Comparison of ENCODE assay signal across 20 cellular contexts in the genomic region with DNA sequence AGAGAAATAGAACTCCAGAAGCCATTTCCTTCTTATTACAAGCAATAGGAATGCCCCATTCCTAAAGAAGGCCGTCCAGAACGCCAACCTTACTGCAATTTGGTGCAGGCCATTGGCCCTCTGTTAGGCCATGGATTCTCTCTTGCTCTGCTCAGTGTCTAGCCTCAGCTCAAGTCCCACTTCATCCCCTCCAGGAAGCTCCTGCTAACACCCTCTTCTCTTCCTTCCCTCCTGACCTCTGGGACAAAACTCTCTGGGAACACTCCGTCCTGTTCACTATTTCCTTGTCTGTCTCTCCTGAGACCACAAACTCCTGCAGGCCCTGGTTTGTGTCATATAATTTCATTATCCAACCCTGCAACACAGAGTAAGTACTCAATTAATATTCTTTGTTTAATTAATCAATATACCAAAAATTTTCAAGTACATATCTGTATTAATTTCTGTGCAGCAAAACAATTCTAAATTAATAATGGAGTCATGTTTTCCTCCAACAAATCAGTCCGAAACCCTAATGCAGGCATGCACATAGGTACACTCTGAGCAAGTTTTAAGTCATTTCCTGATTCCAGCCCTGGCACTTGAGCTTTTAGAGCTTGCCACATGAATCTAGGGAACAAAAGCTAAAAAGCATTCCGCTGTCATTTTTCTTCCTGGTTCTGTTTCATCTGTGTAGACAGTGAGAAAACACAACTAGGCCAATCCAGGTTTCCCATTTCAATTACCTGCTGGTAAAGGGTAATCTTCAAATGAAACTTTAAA.
DNase-seq lines count a peak whose midpoint lies in the region; ATAC-seq and TF ChIP-seq lines count a peak whose summit lies in the region.
"Had no signal": no experiment of that assay in that cellular context is flagged by ENCODE, and none has a peak within 500 bp of the region (broad histone marks: within the 10 kb centered on the region; RNA-seq: fewer than 3 reads in every experiment).

No MANE protein-coding gene starts in this region.

- no peak for DNase-seq in breast epithelium (ENCODE audit: low spot score in 2 of 2)
- DNase-seq in MCF 10A (ENCODE audit: unreplicated experiment): no peak
- DNase-seq in NCI-H2196 treated with DMSO at 0.1 percent for 48 hours (lab: John Stamatoyannopoulos, UW; ENCODE audit: unreplicated experiment): peak; percentile 32
- DNase-seq in fibroblast of lung (ENCODE audit: low read depth in 2 of 2): no peak
- no peak for DNase-seq in type B pancreatic cell (ENCODE audit: extremely low spot score, unreplicated experiment)
- DNase-seq: C1 segment of cervical spinal cord; effector CD8-positive, alpha-beta T cell; heart right ventricle; mesendoderm; NCI-H1694 treated with DMSO at 0.1 percent for 48 hours; NCI-H524; posterior cingulate gyrus; SIG-M5; stimulated activated CD4-positive, alpha-beta T cell treated with anti-CD3 and anti-CD28 coated beads, Interleukin-4, amount 100 ng/mL, for 24 hours; T-helper 17 cell had no signal

- BruUV-seq in MCF 10A (replicated peaks; lab: Mats Ljungman, UMichigan): no TSS peak

- TF ChIP-seq CTCF in breast epithelium (IDR thresholded peaks at IDR 0.05) (no peak), MCF 10A (IDR thresholded peaks at IDR 0.05; ENCODE audit: unreplicated experiment) (no peak), fibroblast of lung (conservative IDR thresholded peaks at IDR 0.05 in 1 of 2, IDR thresholded peaks at IDR 0.05 in 1 of 2; ENCODE audit: low read depth in 1 of 2, low read length in 2 of 2) (no peak), type B pancreatic cell (conservative IDR thresholded peaks at IDR 0.05) (no peak)

- no peak for ATAC-seq in GM18868 (IDR thresholded peaks at IDR 0.05; ENCODE audit: unreplicated experiment)
- ATAC-seq in HG03095 (IDR thresholded peaks at IDR 0.05; ENCODE audit: unreplicated experiment): no peak
- ATAC-seq in HG03457 (IDR thresholded peaks at IDR 0.05; ENCODE audit: unreplicated experiment): no peak
- ATAC-seq: natural killer cell treated with Interleukin-12 subunit alpha and Interleukin-12 subunit beta and Interleukin-15 and Interleukin-18, amount 100 ng/mL, for 72 hours; T-helper 17 cell had no signal

- H3K27me3 Mint-ChIP-seq in MCF 10A (ENCODE audit: insufficient read depth, unreplicated experiment) (no peaks in the 10 kb centered on the region), type B pancreatic cell (no peaks in the 10 kb centered on the region)

- H3K27ac ChIP-seq in breast epithelium (peak overlapping the region; percentile 65 to 67), fibroblast of lung (ENCODE audit: insufficient read depth, low read length) (no peak overlapping the region)
- H3K27ac ChIP-seq: VCaP had no signal

- H3K4me2 ChIP-seq in fibroblast of lung (ENCODE audit: extremely low read depth, insufficient read depth, low read length): no peak overlapping the region

- H3K79me2 ChIP-seq in fibroblast of lung (ENCODE audit: control insufficient read depth, insufficient read depth, low read length): no peaks in the 10 kb centered on the region

- H3K4me1 ChIP-seq in breast epithelium (peaks cover 0 to 5% of the 10 kb centered on the region in 2 donors), fibroblast of lung (ENCODE audit: control insufficient read depth, extremely low read depth, insufficient read depth, low read length) (no peaks in the 10 kb centered on the region)

- H3K27me3 ChIP-seq in breast epithelium (no peaks in the 10 kb centered on the region), fibroblast of lung (ENCODE audit: control insufficient read depth, insufficient read depth, low read length) (no peaks in the 10 kb centered on the region)
- H3K27me3 ChIP-seq: heart right ventricle had no signal

- H2AFZ ChIP-seq in fibroblast of lung (ENCODE audit: low read length): peak overlapping the region; percentile 31

- POLR2A ChIA-PET in MCF 10A (lab: Yijun Ruan, JAX): interaction anchor here (0.6 kb wide), 1 partner anchor 898 kb away, joined by 3 read pairs; no protein-coding TSS in a partner anchor

- CTCF ChIA-PET in MCF 10A (lab: Yijun Ruan, JAX): interaction anchor here (0.6 kb wide), 1 partner anchor 117 kb away, joined by 5 read pairs; no protein-coding TSS in a partner anchor

- no peak overlapping the region for H3K9ac ChIP-seq in fibroblast of lung (ENCODE audit: insufficient read depth, low read length)

- H3K9me3 Mint-ChIP-seq in MCF 10A (ENCODE audit: unreplicated experiment) (no peaks in the 10 kb centered on the region), type B pancreatic cell (peaks cover 16% of the 10 kb centered on the region)
- H3K9me3 Mint-ChIP-seq: natural killer cell treated with Interleukin-12 subunit alpha and Interleukin-12 subunit beta and Interleukin-15 and Interleukin-18, amount 100 ng/mL, for 72 hours had no signal

- H3K4me3 Mint-ChIP-seq in MCF 10A (ENCODE audit: unreplicated experiment) (no peak overlapping the region), type B pancreatic cell (no peak overlapping the region)
- H3K4me3 Mint-ChIP-seq: natural killer cell treated with Interleukin-12 subunit alpha and Interleukin-12 subunit beta and Interleukin-15 and Interleukin-18, amount 100 ng/mL, for 72 hours; T-helper 17 cell had no signal

- no peak overlapping the region for H3K27ac Mint-ChIP-seq in MCF 10A (ENCODE audit: low read depth, unreplicated experiment)
- peak overlapping the region; percentile 35 for H3K27ac Mint-ChIP-seq in type B pancreatic cell
- H3K27ac Mint-ChIP-seq: natural killer cell treated with Interleukin-12 subunit alpha and Interleukin-12 subunit beta and Interleukin-15 and Interleukin-18, amount 100 ng/mL, for 72 hours; T-helper 17 cell had no signal

- H4K20me1 ChIP-seq in fibroblast of lung (ENCODE audit: control insufficient read depth, extremely low read depth, insufficient read depth, low read length): no peaks in the 10 kb centered on the region

- H3K4me1 Mint-ChIP-seq in MCF 10A (ENCODE audit: insufficient read depth, unreplicated experiment) (no peaks in the 10 kb centered on the region), type B pancreatic cell (ENCODE audit: unreplicated experiment) (peaks cover 17% of the 10 kb centered on the region)

- H3K36me3 Mint-ChIP-seq in MCF 10A (ENCODE audit: insufficient read depth, unreplicated experiment): no peaks in the 10 kb centered on the region
- H3K36me3 Mint-ChIP-seq in type B pancreatic cell: no peaks in the 10 kb centered on the region
- H3K36me3 Mint-ChIP-seq: natural killer cell treated with Interleukin-12 subunit alpha and Interleukin-12 subunit beta and Interleukin-15 and Interleukin-18, amount 100 ng/mL, for 72 hours had no signal

- H3K36me3 ChIP-seq in breast epithelium (no peaks in the 10 kb centered on the region), fibroblast of lung (ENCODE audit: control insufficient read depth, insufficient read depth, low read length) (no peaks in the 10 kb centered on the region)
- H3K36me3 ChIP-seq: heart right ventricle had no signal

- intact Hi-C loops in breast epithelium (cut with DNase I; ENCODE audit: low total_unique reads): no loop called here
- intact Hi-C loops in MCF 10A (cut with micrococcal nuclease): no loop called here

- H3K4me3 ChIP-seq in breast epithelium: no peak overlapping the region
- no peak overlapping the region for H3K4me3 ChIP-seq in fibroblast of lung (replicated peaks in 1 of 4; ENCODE audit: control extremely low read depth in 1 of 4, insufficient read depth in 1 of 4, low read depth in 3 of 4, low read length in 4 of 4)
- H3K4me3 ChIP-seq: heart right ventricle had no signal

- no peak for TF ChIP-seq POLR2A in breast epithelium (IDR thresholded peaks at IDR 0.05)

- H3K9me3 ChIP-seq in breast epithelium: no peaks in the 10 kb centered on the region
- H3K9me3 ChIP-seq in fibroblast of lung (ENCODE audit: control insufficient read depth, insufficient read depth, low read depth, low read length): no peaks in the 10 kb centered on the region
- H3K9me3 ChIP-seq: heart right ventricle had no signal
